ENCODE assay signal across 17 cellular contexts in genomic region chr1:109542657-109543056, GRCh38. TPM values are rescaled to one million over a fixed set of nuclear protein-coding genes. Genes with fewer than 3 reads are reported as not detected.
DNase-seq lines count a peak whose midpoint lies in the region; ATAC-seq and TF ChIP-seq lines count a peak whose summit lies in the region.
"Had no signal": no experiment of that assay in that cellular context is flagged by ENCODE, and none has a peak within 500 bp of the region (broad histone marks: within the 10 kb centered on the region; RNA-seq: fewer than 3 reads in every experiment).

No MANE protein-coding gene starts in this region.

- 92% methylated on average over 9 to 10 of the region's 10 CpGs for WGBS in testis, 2 donors

- no peak for TF ChIP-seq POLR2A in testis (IDR thresholded peaks at IDR 0.05)

- no peak for ATAC-seq in GM19455 (IDR thresholded peaks at IDR 0.05; ENCODE audit: unreplicated experiment)
- ATAC-seq: A549; CD8-positive, alpha-beta T cell had no signal

- H3K4me1 ChIP-seq in testis: peaks cover 20% of the 10 kb centered on the region

- TF ChIP-seq CTCF in GM13976 (IDR thresholded peaks at IDR 0.05; ENCODE audit: borderline replicate concordance, control extremely low read depth, extremely low read depth, insufficient read depth, missing control alignments) (no peak), neural crest cell (conservative IDR thresholded peaks at IDR 0.05) (no peak), testis (IDR thresholded peaks at IDR 0.05) (no peak)

- peak; percentile 7 for DNase-seq in GM13976 (ENCODE audit: low spot score)
- DNase-seq in H7: peak; percentile 46
- no peak for DNase-seq in neural crest cell (ENCODE audit: low read depth, low spot score)
- DNase-seq in testis: peak; percentile 11
- no peak for DNase-seq in SW480 (ENCODE audit: low spot score)
- DNase-seq in HT-29 (ENCODE audit: low spot score): no peak
- DNase-seq: BE2C; Caco-2; CD8-positive, alpha-beta T cell; DND-41; GF-D8; HCEC 1CT; HFFc6 had no signal

- peak overlapping the region; percentile 6 for H3K27ac Mint-ChIP-seq in neural crest cell (ENCODE audit: unreplicated experiment)
- H3K27ac Mint-ChIP-seq: CD8-positive, alpha-beta T cell; HFFc6 had no signal

- peaks cover 16% of the 10 kb centered on the region for H3K4me1 Mint-ChIP-seq in neural crest cell

- H3K36me3 ChIP-seq in H7 (replicated peaks; ENCODE audit: control insufficient read depth, insufficient read depth, low read length): no peaks in the 10 kb centered on the region; the same call in 1 of the 2 replicates
- H3K36me3 ChIP-seq in testis (ENCODE audit: low read depth, missing control alignments): no peaks in the 10 kb centered on the region
- H3K36me3 ChIP-seq: BE2C had no signal

- no peaks in the 10 kb centered on the region for H3K36me3 Mint-ChIP-seq in neural crest cell (ENCODE audit: low read depth)

- intact Hi-C loops in testis (cut with DNase I; ENCODE audit: low total_unique reads): loop anchor here (10.0 kb wide), 1 partner anchor 442 kb away; the partner anchor contains the start of gene AHCYL1

- no peaks in the 10 kb centered on the region for H3K9me3 ChIP-seq in testis
- H3K9me3 ChIP-seq: A549, BE2C, Caco-2 had no signal

- no peaks in the 10 kb centered on the region; the same call in none of the 2 replicates for H3K27me3 ChIP-seq in H7 (ENCODE audit: control insufficient read depth, insufficient read depth, low read length)
- no peaks in the 10 kb centered on the region for H3K27me3 ChIP-seq in testis
- H3K27me3 ChIP-seq: BE2C had no signal

- H3K27ac ChIP-seq in testis: no peak overlapping the region
- H3K27ac ChIP-seq: A549, C4-2B had no signal

- peak overlapping the region; percentile 65 for H3K4me3 Mint-ChIP-seq in neural crest cell
- H3K4me3 Mint-ChIP-seq: CD8-positive, alpha-beta T cell; HFFc6 had no signal

- peaks cover 7% of the 10 kb centered on the region for H3K27me3 Mint-ChIP-seq in neural crest cell (ENCODE audit: low read depth)

- H3K9me3 Mint-ChIP-seq in neural crest cell: no peaks in the 10 kb centered on the region
- H3K9me3 Mint-ChIP-seq: CD8-positive, alpha-beta T cell; HFFc6 had no signal

- no peak overlapping the region for H3K4me3 ChIP-seq in H7 (ENCODE audit: insufficient read depth, low read depth, low read length)
- no peak overlapping the region for H3K4me3 ChIP-seq in testis
- H3K4me3 ChIP-seq: A549 had no signal

- in situ Hi-C loops in GM13976 (cut with MboI; ENCODE audit: low sequenced_read_pairs, unreplicated experiment): loop anchor here (10.0 kb wide), 1 partner anchor 442 kb away; the partner anchor contains the start of gene AHCYL1

RNA-seq across cellular contexts. Expression of gene GPR61, which starts 3.0 kb away (rescaled TPM):
- 0.17 TPM in 1 of 2 replicates, not detected in the other for total RNA-seq in H7 (2014; rRNA removed; shearing (Covaris generic))
- not detected in 2 replicates for total RNA-seq in neural crest cell
- total RNA-seq in testis: 1 to 10 TPM; 2.5 to 4.1 TPM
- polyA plus RNA-seq in testis (ENCODE audit: insufficient read depth, low read depth, low replicate concordance): 0.91 TPM
- 0.18 TPM in 1 of 2 replicates, not detected in the other for total RNA-seq in HT-29 (2014; rRNA removed; shearing (Covaris generic))
- total RNA-seq: Caco-2 had no signal
- polyA plus RNA-seq: AG04450 had no signal

RNA-seq across cellular contexts. Expression of gene GNAI3, which starts 5.8 kb away (rescaled TPM):
- 13.3 and 14.6 TPM in 2 replicates for total RNA-seq in H7 (2014; rRNA removed; shearing (Covaris generic))
- total RNA-seq in neural crest cell (9.8 and 10.2 TPM in 2 replicates), testis (1 to 10 TPM; 5.8 to 5.9 TPM)
- 5.7 TPM for polyA plus RNA-seq in testis (ENCODE audit: insufficient read depth, low read depth, low replicate concordance)
- 3.8 and 3.9 TPM in 2 replicates for total RNA-seq in HT-29 (2014; rRNA removed; shearing (Covaris generic))

RNA-seq across cellular contexts. Expression of gene AMIGO1, which starts 33.1 kb away (rescaled TPM):
- 1.1 and 1.9 TPM in 2 replicates for total RNA-seq in H7 (2014; rRNA removed; shearing (Covaris generic))
- total RNA-seq in neural crest cell (6.1 and 7.2 TPM in 2 replicates), testis (1 to 10 TPM; 5.1 to 6.0 TPM)
- polyA plus RNA-seq in testis (ENCODE audit: insufficient read depth, low read depth, low replicate concordance): 6.7 TPM
- total RNA-seq in HT-29 (2014; rRNA removed; shearing (Covaris generic)): 1.1 and 1.2 TPM in 2 replicates

RNA-seq across cellular contexts. Expression of gene CYB561D1, which starts 48.8 kb away (rescaled TPM):
- 3.1 and 4.2 TPM in 2 replicates for total RNA-seq in H7 (2014; rRNA removed; shearing (Covaris generic))
- total RNA-seq in neural crest cell (7.8 and 8.0 TPM in 2 replicates), testis (10 to 100 TPM in 1 of 2 donors, 1 to 10 TPM in 1; 8.0 to 11.5 TPM)
- 8.0 TPM for polyA plus RNA-seq in testis (ENCODE audit: insufficient read depth, low read depth, low replicate concordance)
- total RNA-seq in HT-29 (2014; rRNA removed; shearing (Covaris generic)): 5.9 TPM in 2 replicates

RNA-seq across cellular contexts. Expression of gene ATXN7L2, which starts 59.0 kb away (rescaled TPM):
- 9.6 and 9.9 TPM in 2 replicates for total RNA-seq in H7 (2014; rRNA removed; shearing (Covaris generic))
- 13.2 and 15.6 TPM in 2 replicates for total RNA-seq in neural crest cell
- total RNA-seq in testis: 10 to 100 TPM; 40.9 to 55.2 TPM
- polyA plus RNA-seq in testis (ENCODE audit: insufficient read depth, low read depth, low replicate concordance): 28.7 TPM
- 10.8 and 14.1 TPM in 2 replicates for total RNA-seq in HT-29 (2014; rRNA removed; shearing (Covaris generic))

Comparison
In these comparisons a context has a peak if more than half of its experiments do, and no peak if none do; other contexts are left out.
1. DNase-seq: peak in GM13976 (single experiment), H7 (single experiment) and testis (single experiment); none in neural crest cell (single experiment), SW480 (single experiment) and HT-29 (single experiment).